ENCODE assay signal across 1 cellular context in genomic region chr20:32789896-32790750, GRCh38.
TF ChIP-seq lines count a peak whose summit lies in the region.

No MANE protein-coding gene starts in this region.

TF ChIP-seq in HepG2, 621 proteins besides CTCF, POLR2A, EP300 and RAD21 (continued from another document and continues in another):
- TF ChIP-seq ZNF280D (CRISPR knock-in tag; IDR thresholded peaks at IDR 0.05) (peak; percentile 27; the same call in 1 of the 2 replicates), ZFP37 (CRISPR knock-in tag; IDR thresholded peaks at IDR 0.05; ENCODE audit: borderline replicate concordance) (no peak), POGZ (CRISPR knock-in tag; IDR thresholded peaks at IDR 0.05) (no peak), ZNF431 (CRISPR knock-in tag; IDR thresholded peaks at IDR 0.05; ENCODE audit: borderline replicate concordance, low read depth) (no peak), EED (CRISPR knock-in tag; IDR thresholded peaks at IDR 0.05) (peak; percentile 70; the same call in 1 of the 2 replicates), PITX1 (CRISPR knock-in tag; IDR thresholded peaks at IDR 0.05) (peak; percentile 57; the same call in 1 of the 2 replicates), SMARCC2 (IDR thresholded peaks at IDR 0.05) (no peak), PHF5A (CRISPR knock-in tag; IDR thresholded peaks at IDR 0.05; ENCODE audit: low read depth, unreplicated experiment) (no peak), ZNF569 (CRISPR knock-in tag; IDR thresholded peaks at IDR 0.05; ENCODE audit: borderline replicate concordance) (no peak), TFDP1 (CRISPR knock-in tag; IDR thresholded peaks at IDR 0.05; ENCODE audit: borderline replicate concordance) (no peak), ZBTB33 (CRISPR knock-in tag; IDR thresholded peaks at IDR 0.05) (no peak), ZNF614 (CRISPR knock-in tag; IDR thresholded peaks at IDR 0.05; ENCODE audit: borderline replicate concordance) (no peak), SMAD1 (CRISPR knock-in tag; IDR thresholded peaks at IDR 0.05; ENCODE audit: borderline replicate concordance, low read depth) (no peak), YY1 (IDR thresholded peaks at IDR 0.05; ENCODE audit: insufficient read depth, insufficient replicate concordance, low read depth, low read length) (peak; percentile 14), CREM (IDR thresholded peaks at IDR 0.05) (no peak), CREM (CRISPR knock-in tag; IDR thresholded peaks at IDR 0.05) (no peak), NFE2L2 (IDR thresholded peaks at IDR 0.05; ENCODE audit: low read length) (no peak), CEBPZ (IDR thresholded peaks at IDR 0.05; ENCODE audit: low read length) (no peak), ARNT (IDR thresholded peaks at IDR 0.05) (no peak), NCOA1 (CRISPR knock-in tag; IDR thresholded peaks at IDR 0.05) (no peak), TCF7L2 (IDR thresholded peaks at IDR 0.05; ENCODE audit: low read depth, low read length) (no peak), ZNF549 (CRISPR knock-in tag; IDR thresholded peaks at IDR 0.05) (no peak), TCF7 (IDR thresholded peaks at IDR 0.05; ENCODE audit: low read depth) (no peak), RBAK (CRISPR knock-in tag; IDR thresholded peaks at IDR 0.05) (no peak), IRF2 (CRISPR knock-in tag; IDR thresholded peaks at IDR 0.05) (0 out of 2 replicates have a peak, but pooled peaks have one; percentile 51), THAP7 (CRISPR knock-in tag; IDR thresholded peaks at IDR 0.05) (peak; percentile 61; the same call in 1 of the 2 replicates), MZF1 (CRISPR knock-in tag; IDR thresholded peaks at IDR 0.05; ENCODE audit: borderline replicate concordance) (0 out of 2 replicates have a peak, but pooled peaks have one; percentile 45), ZKSCAN5 (CRISPR knock-in tag; IDR thresholded peaks at IDR 0.05) (no peak), ZNF12 (CRISPR knock-in tag; IDR thresholded peaks at IDR 0.05) (no peak), FOSL2 (CRISPR knock-in tag; IDR thresholded peaks at IDR 0.05) (peak; percentile 48), KDM5B (CRISPR knock-in tag; IDR thresholded peaks at IDR 0.05; ENCODE audit: borderline replicate concordance) (peak; percentile 38; the same call in 1 of the 2 replicates), ZNF704 (CRISPR knock-in tag; IDR thresholded peaks at IDR 0.05; ENCODE audit: borderline replicate concordance) (no peak), EEA1 (CRISPR knock-in tag; IDR thresholded peaks at IDR 0.05; ENCODE audit: borderline replicate concordance) (peak; percentile 46; the same call in 1 of the 2 replicates), PCBP1 (IDR thresholded peaks at IDR 0.05; ENCODE audit: borderline replicate concordance, low read depth, low read length) (no peak), ZFP91 (CRISPR knock-in tag; IDR thresholded peaks at IDR 0.05; ENCODE audit: borderline replicate concordance) (no peak), SRY (CRISPR knock-in tag; IDR thresholded peaks at IDR 0.05) (no peak), MNT (IDR thresholded peaks at IDR 0.05) (no peak), RBFOX2 (IDR thresholded peaks at IDR 0.05; ENCODE audit: low read depth, low read length) (no peak), ZFY (CRISPR knock-in tag; IDR thresholded peaks at IDR 0.05) (no peak), ZSCAN30 (CRISPR knock-in tag; IDR thresholded peaks at IDR 0.05) (no peak), ZNF782 (CRISPR knock-in tag; IDR thresholded peaks at IDR 0.05; ENCODE audit: borderline replicate concordance) (peak; percentile 4; the same call in 1 of the 2 replicates), MIXL1 (CRISPR knock-in tag; IDR thresholded peaks at IDR 0.05) (0 out of 2 replicates have a peak, but pooled peaks have one; percentile 24), TRAFD1 (CRISPR knock-in tag; IDR thresholded peaks at IDR 0.05; ENCODE audit: borderline replicate concordance) (0 out of 2 replicates have a peak, but pooled peaks have one; percentile 62), NONO (IDR thresholded peaks at IDR 0.05) (no peak), NONO (CRISPR knock-in tag; conservative IDR thresholded peaks at IDR 0.05) (no peak)
